ENCODE assay signal across 9 cellular contexts in genomic region chr7:149489391-149490024, GRCh38. TPM values are rescaled to one million over a fixed set of nuclear protein-coding genes. Genes with fewer than 3 reads are reported as not detected.
DNase-seq lines count a peak whose midpoint lies in the region; ATAC-seq and TF ChIP-seq lines count a peak whose summit lies in the region.
"Had no signal": no experiment of that assay in that cellular context is flagged by ENCODE, and none has a peak within 500 bp of the region (broad histone marks: within the 10 kb centered on the region; RNA-seq: fewer than 3 reads in every experiment).

No MANE protein-coding gene starts in this region.

- H3K79me2 ChIP-seq in H9 (ENCODE audit: insufficient read depth, low read length) = no peaks in the 10 kb centered on the region

- no peak overlapping the region for H2AFZ ChIP-seq in H9 (ENCODE audit: low read length)

- peaks cover 2 to 98% (median 75%) of the 10 kb centered on the region in 6 donors for H3K36me3 ChIP-seq in spleen

- H3K9me3 ChIP-seq in H9 (ENCODE audit: control insufficient read depth, low read depth, low read length) (no peaks in the 10 kb centered on the region), spleen (no peaks in the 10 kb centered on the region)

- H3K27me3 Mint-ChIP-seq in CD14-positive monocyte (ENCODE audit: low read depth in 3 of 3) (peaks cover 0 to 4% (median 2%) of the 10 kb centered on the region in 3 donors), H9 (ENCODE audit: low read depth) (no peaks in the 10 kb centered on the region)
- no peaks in the 10 kb centered on the region for H3K27me3 Mint-ChIP-seq in activated CD8-positive, alpha-beta T cell treated with anti-CD3 and anti-CD28 coated beads for 36 hours

- no peak overlapping the region for H3K4ac ChIP-seq in H9 (ENCODE audit: low read depth, low read length)

- H3K23ac ChIP-seq in H9 (ENCODE audit: insufficient read length, low read depth, low read length) = no peak overlapping the region

- H2AK5ac ChIP-seq in H9 (ENCODE audit: insufficient read length, low read length) = no peak overlapping the region

- H4K91ac ChIP-seq in H9 (ENCODE audit: insufficient read length, low read depth, low read length) = no peak overlapping the region

- H3K9ac ChIP-seq in H9 (ENCODE audit: extremely low read depth, insufficient read length, low read length) = no peak overlapping the region

- no peak overlapping the region for H3K4me2 ChIP-seq in H9 (ENCODE audit: insufficient read depth, insufficient read length, low read length)

- peaks cover 3% of the 10 kb centered on the region for H4K20me1 ChIP-seq in H9 (ENCODE audit: control insufficient read depth, insufficient read depth, insufficient read length)

- H2BK15ac ChIP-seq in H9 (ENCODE audit: low read depth, low read length) = no peak overlapping the region

- H2BK20ac ChIP-seq in H9 (ENCODE audit: low read depth, low read length, poor library complexity, severe bottlenecking) = no peak overlapping the region

- H4K5ac ChIP-seq in H9 (ENCODE audit: insufficient read length, low read depth, low read length) = no peak overlapping the region

- TF ChIP-seq CTCF in CD14-positive monocyte (IDR thresholded peaks at IDR 0.05) (no peak), H9 (conservative IDR thresholded peaks at IDR 0.05) (peak; percentile 58; the same call in 2 of the 3 replicates), spleen (IDR thresholded peaks at IDR 0.05 in 8 of 11, conservative IDR thresholded peaks at IDR 0.05 in 3 of 11) (no peak)
- no peak for TF ChIP-seq CTCF in activated CD8-positive, alpha-beta T cell treated with anti-CD3 and anti-CD28 coated beads for 36 hours (IDR thresholded peaks at IDR 0.05)

- no peak overlapping the region for H2BK12ac ChIP-seq in H9 (ENCODE audit: insufficient read length, low read depth, low read length)

- POLR2A ChIA-PET in activated CD8-positive, alpha-beta T cell treated with anti-CD3 and anti-CD28 coated beads for 36 hours (lab: Charles Lee) = no interaction called here

- no peak overlapping the region for H3K18ac ChIP-seq in H9 (ENCODE audit: insufficient read length, low read depth, low read length)

- H3K27me3 ChIP-seq in H9 (ENCODE audit: insufficient read depth, low read length) = no peaks in the 10 kb centered on the region
- H3K27me3 ChIP-seq in spleen (replicated peaks in 1 of 7) = no peaks in the 10 kb centered on the region

- H3K36me3 Mint-ChIP-seq in CD14-positive monocyte (peaks cover 91 to 98% of the 10 kb centered on the region in 2 donors), H9 (ENCODE audit: insufficient read depth in 1 of 3, low read depth in 3 of 3) (peaks cover 54 to 91% (median 84%) of the 10 kb centered on the region in 3 experiments; a peak in 6 of 7 replicates)
- peaks cover 46% of the 10 kb centered on the region for H3K36me3 Mint-ChIP-seq in activated CD8-positive, alpha-beta T cell treated with anti-CD3 and anti-CD28 coated beads for 36 hours (ENCODE audit: low read depth)

- no peak overlapping the region for H4K8ac ChIP-seq in H9 (replicated peaks; ENCODE audit: insufficient read length, low read depth, low read length)

- intact Hi-C loops in CD14-positive monocyte (cut with micrococcal nuclease) = loop anchor here (10.0 kb wide), 2 partner anchors 285 to 1295 kb away; partner anchors contain the start of gene ZNF467 (in 1 of the 2)
- intact Hi-C loops in activated CD8-positive, alpha-beta T cell treated with anti-CD3 and anti-CD28 coated beads for 36 hours (cut with micrococcal nuclease) = no loop called here
- intact Hi-C loops in spleen (cut with DNase I; ENCODE audit: low total_unique reads) = no loop called here

- no peak overlapping the region for H3T11ph ChIP-seq in H9 (ENCODE audit: low read length)

- H3K27ac ChIP-seq in H9 (ENCODE audit: insufficient read length, low read depth, low read length) = no peak overlapping the region
- H3K27ac ChIP-seq in spleen = no peak overlapping the region

- no peak overlapping the region for H3K4me3 ChIP-seq in spleen

- peak; percentile 55 for ATAC-seq in activated CD8-positive, alpha-beta T cell treated with anti-CD3 and anti-CD28 coated beads for 36 hours
- peak; percentile 95 for ATAC-seq in left lobe of liver
- ATAC-seq in GM19455 (IDR thresholded peaks at IDR 0.05; ENCODE audit: unreplicated experiment) = no peak

- WGBS in H9 (ENCODE audit: extremely low coverage, insufficient read length, low lambda C conversion rate) = no CpG with 5 or more reads among the region's 15 CpGs
- 87 to 91% (median 88%) methylated on average over 15 of the region's 15 CpGs for WGBS in spleen, 5 donors

- no peaks in the 10 kb centered on the region for H3K23me2 ChIP-seq in H9 (ENCODE audit: insufficient read length, low read depth, low read length, poor library complexity, severe bottlenecking)

- CTCF ChIA-PET in activated CD8-positive, alpha-beta T cell treated with anti-CD3 and anti-CD28 coated beads for 36 hours (lab: Charles Lee) = no interaction called here

- no peak overlapping the region for H2BK5ac ChIP-seq in H9 (ENCODE audit: insufficient read length, low read length)

- H3K79me1 ChIP-seq in H9 (ENCODE audit: insufficient read depth, low read depth, low read length, poor library complexity, severe bottlenecking) = no peaks in the 10 kb centered on the region

- H3K4me1 ChIP-seq in H9 (ENCODE audit: insufficient read depth, low read length) = no peaks in the 10 kb centered on the region
- peaks cover 0 to 7% (median 2%) of the 10 kb centered on the region in 6 donors for H3K4me1 ChIP-seq in spleen

- no peak overlapping the region for H3K14ac ChIP-seq in H9 (ENCODE audit: insufficient read depth, low read length)

- H3K4me1 Mint-ChIP-seq in CD14-positive monocyte (peaks cover 5% of the 10 kb centered on the region), H9 (no peaks in the 10 kb centered on the region)
- H3K4me1 Mint-ChIP-seq in activated CD8-positive, alpha-beta T cell treated with anti-CD3 and anti-CD28 coated beads for 36 hours (ENCODE audit: low read depth) = no peaks in the 10 kb centered on the region

- H3K4me3 Mint-ChIP-seq in CD14-positive monocyte (no peak overlapping the region), H9 (no peak overlapping the region)
- H3K4me3 Mint-ChIP-seq in activated CD8-positive, alpha-beta T cell treated with anti-CD3 and anti-CD28 coated beads for 36 hours = no peak overlapping the region

- H3K9me3 Mint-ChIP-seq in CD14-positive monocyte (no peaks in the 10 kb centered on the region), H9 (no peaks in the 10 kb centered on the region)
- no peaks in the 10 kb centered on the region for H3K9me3 Mint-ChIP-seq in activated CD8-positive, alpha-beta T cell treated with anti-CD3 and anti-CD28 coated beads for 36 hours

- H3K27ac Mint-ChIP-seq in CD14-positive monocyte (peak overlapping the region in 4 of 7 donors; percentile 2 to 54 (median 40)), H9 (no peak overlapping the region; a peak in 2 of 7 replicates)
- H3K27ac Mint-ChIP-seq in activated CD8-positive, alpha-beta T cell treated with anti-CD3 and anti-CD28 coated beads for 36 hours = no peak overlapping the region

- no peak for DNase-seq in CD14-positive monocyte (ENCODE audit: low spot score)
- DNase-seq in H9 = no peak
- no peak for DNase-seq in activated CD8-positive, alpha-beta T cell treated with anti-CD3 and anti-CD28 coated beads for 36 hours
- no peak for DNase-seq in left lobe of liver (ENCODE audit: low spot score)
- DNase-seq in CD1c-positive myeloid dendritic cell (ENCODE audit: extremely low spot score) = no peak
- DNase-seq in spleen = no peak
- no peak for DNase-seq in OCI-M2 (lab: John Stamatoyannopoulos, UW; ENCODE audit: unreplicated experiment)
- DNase-seq: MV-4-11 had no signal

- no peak overlapping the region for H3K56ac ChIP-seq in H9 (ENCODE audit: insufficient read length, low read depth, low read length)

- no peak overlapping the region for H2BK120ac ChIP-seq in H9 (ENCODE audit: low read depth, low read length, poor library complexity, severe bottlenecking)

- TF ChIP-seq POLR2A in spleen (IDR thresholded peaks at IDR 0.05) = no peak

RNA-seq across cellular contexts. Expression of gene ZNF746, which starts 8.1 kb away (rescaled TPM):
- polyA plus RNA-seq in CD14-positive monocyte = 1 to 10 TPM; 7.5 to 8.1 TPM
- 25.6 and 26.7 TPM in 2 replicates for total RNA-seq in H9 (2021)
- 10 to 100 TPM; 12.6 to 13.0 TPM for total RNA-seq in activated CD8-positive, alpha-beta T cell treated with anti-CD3 and anti-CD28 coated beads for 36 hours
- 12.0 TPM for total RNA-seq in left lobe of liver
- total RNA-seq in spleen = 10 to 100 TPM; 27.4 to 46.5 (median 34.8) TPM
- 10 to 100 TPM in 1 of 3 donors, 1 to 10 TPM in 2; 6.1 to 12.5 (median 8.2) TPM for polyA plus RNA-seq in spleen

RNA-seq across cellular contexts. Expression of gene ZNF777, which starts 28.6 kb away (rescaled TPM):
- under 1 TPM; 0.13 to 0.25 TPM for polyA plus RNA-seq in CD14-positive monocyte
- 15.6 and 15.9 TPM in 2 replicates for total RNA-seq in H9 (2021)
- 10 to 100 TPM; 11.7 to 12.5 TPM for total RNA-seq in activated CD8-positive, alpha-beta T cell treated with anti-CD3 and anti-CD28 coated beads for 36 hours
- 6.5 TPM for total RNA-seq in left lobe of liver
- 10 to 100 TPM in 5 of 7 donors, 1 to 10 TPM in 2; 9.3 to 12.6 (median 10.5) TPM for total RNA-seq in spleen
- polyA plus RNA-seq in spleen = 1 to 10 TPM; 3.4 to 7.7 (median 4.3) TPM

Comparison
In these comparisons a context has a peak if more than half of its experiments do, and no peak if none do; other contexts are left out.
1. H3K27ac Mint-ChIP-seq: peak in CD14-positive monocyte (4 of 7); none in H9 (0 of 3) and activated CD8-positive, alpha-beta T cell treated with anti-CD3 and anti-CD28 coated beads for 36 hours (single experiment).
2. intact Hi-C loops: an anchor here in CD14-positive monocyte (10.0 kb wide); none called in activated CD8-positive, alpha-beta T cell treated with anti-CD3 and anti-CD28 coated beads for 36 hours and spleen.